In genomic region chr11:103806130-103806900, GRCh38 we compare ENCODE assay signal across 10 cellular contexts.
DNase-seq lines count a peak whose midpoint lies in the region; ATAC-seq and TF ChIP-seq lines count a peak whose summit lies in the region.
"Had no signal": no experiment of that assay in that cellular context is flagged by ENCODE, and none has a peak within 500 bp of the region (broad histone marks: within the 10 kb centered on the region; RNA-seq: fewer than 3 reads in every experiment).

No MANE protein-coding gene starts in this region.

- H3K4me3 ChIP-seq in RWPE2 (ENCODE audit: severe bottlenecking) = no peak overlapping the region
- H3K4me3 ChIP-seq in foreskin fibroblast (ENCODE audit: low read depth in 1 of 2, low read length in 2 of 2) = no peak overlapping the region
- no peak overlapping the region for H3K4me3 ChIP-seq in stomach
- no peak overlapping the region for H3K4me3 ChIP-seq in CD4-positive, alpha-beta memory T cell (ENCODE audit: low read length in 2 of 2)
- H3K4me3 ChIP-seq in naive thymus-derived CD4-positive, alpha-beta T cell (ENCODE audit: low read length) = no peak overlapping the region
- H3K4me3 ChIP-seq: SK-N-MC had no signal

- no peak for TF ChIP-seq CTCF in RWPE2 (IDR thresholded peaks at IDR 0.05; ENCODE audit: poor library complexity, severe bottlenecking)
- TF ChIP-seq CTCF in foreskin fibroblast (IDR thresholded peaks at IDR 0.05; ENCODE audit: low read depth, low read length) = no peak
- no peak for TF ChIP-seq CTCF in stomach (IDR thresholded peaks at IDR 0.05)

- TF ChIP-seq EP300 in stomach (IDR thresholded peaks at IDR 0.05) = no peak

- H3K36me3 ChIP-seq in RWPE2 (ENCODE audit: low read depth) = no peaks in the 10 kb centered on the region
- H3K36me3 ChIP-seq in stomach = no peaks in the 10 kb centered on the region
- H3K36me3 ChIP-seq in CD4-positive, alpha-beta memory T cell (ENCODE audit: insufficient read depth, low read length) = no peaks in the 10 kb centered on the region
- H3K36me3 ChIP-seq in naive thymus-derived CD4-positive, alpha-beta T cell (ENCODE audit: control insufficient read depth in 2 of 3, insufficient read depth in 3 of 3, low read length in 3 of 3) = no peaks in the 10 kb centered on the region

- H3K27me3 Mint-ChIP-seq in CD4-positive, alpha-beta memory T cell = peaks cover 0 to 2% of the 10 kb centered on the region in 2 donors
- peaks cover 0 to 5% (median 0%) of the 10 kb centered on the region in 5 donors for H3K27me3 Mint-ChIP-seq in naive thymus-derived CD4-positive, alpha-beta T cell

- POLR2A ChIA-PET in CD4-positive, alpha-beta memory T cell (lab: Charles Lee; ENCODE audit: partially characterized antibody) = no interaction called here
- POLR2A ChIA-PET in naive thymus-derived CD4-positive, alpha-beta T cell (lab: Charles Lee) = no interaction called here

- H3K4me3 Mint-ChIP-seq in CD4-positive, alpha-beta memory T cell = no peak overlapping the region
- H3K4me3 Mint-ChIP-seq in naive thymus-derived CD4-positive, alpha-beta T cell = no peak overlapping the region

- DNase-seq in RWPE2 (ENCODE audit: low spot score) (no peak), foreskin fibroblast (peak; percentile 70 to 85), stomach (no peak), ureter (ENCODE audit: low spot score) (no peak), NCI-H226 (no peak)
- DNase-seq in CD4-positive, alpha-beta memory T cell = no peak
- DNase-seq in naive thymus-derived CD4-positive, alpha-beta T cell = no peak
- DNase-seq: NCI-H2107 had no signal

- no peak overlapping the region for H3K27ac Mint-ChIP-seq in CD4-positive, alpha-beta memory T cell
- H3K27ac Mint-ChIP-seq in naive thymus-derived CD4-positive, alpha-beta T cell = no peak overlapping the region

- H3K9me3 ChIP-seq in RWPE2 (ENCODE audit: severe bottlenecking) (peaks cover 2% of the 10 kb centered on the region), stomach (no peaks in the 10 kb centered on the region)
- no peaks in the 10 kb centered on the region for H3K9me3 ChIP-seq in CD4-positive, alpha-beta memory T cell (ENCODE audit: control insufficient read depth in 1 of 2, low read length in 2 of 2)
- no peaks in the 10 kb centered on the region for H3K9me3 ChIP-seq in naive thymus-derived CD4-positive, alpha-beta T cell (ENCODE audit: control insufficient read depth in 2 of 3, low read length in 3 of 3)

- H3K27me3 ChIP-seq in RWPE2 (ENCODE audit: insufficient read depth, poor library complexity, severe bottlenecking) (no peaks in the 10 kb centered on the region), stomach (no peaks in the 10 kb centered on the region)
- no peaks in the 10 kb centered on the region for H3K27me3 ChIP-seq in CD4-positive, alpha-beta memory T cell (ENCODE audit: insufficient read depth, low read length)
- H3K27me3 ChIP-seq in naive thymus-derived CD4-positive, alpha-beta T cell (ENCODE audit: control insufficient read depth in 2 of 2, insufficient read depth in 2 of 2, low read length in 2 of 2) = no peaks in the 10 kb centered on the region

- no peak for TF ChIP-seq POLR2A in stomach (IDR thresholded peaks at IDR 0.05)

- no peak overlapping the region for H3K27ac ChIP-seq in RWPE2 (ENCODE audit: poor library complexity, severe bottlenecking)
- peak overlapping the region in 3 of 5 donors; percentile 7 to 21 (median 9) for H3K27ac ChIP-seq in stomach
- no peak overlapping the region for H3K27ac ChIP-seq in CD4-positive, alpha-beta memory T cell (ENCODE audit: low read depth, low read length)
- H3K27ac ChIP-seq in naive thymus-derived CD4-positive, alpha-beta T cell (ENCODE audit: low read depth, low read length) = no peak overlapping the region
- H3K27ac ChIP-seq: SK-N-MC had no signal

- intact Hi-C loops in stomach (cut with DNase I; ENCODE audit: low total_unique reads) = no loop called here
- intact Hi-C loops in CD4-positive, alpha-beta memory T cell (cut with micrococcal nuclease) = no loop called here
- intact Hi-C loops in naive thymus-derived CD4-positive, alpha-beta T cell (cut with micrococcal nuclease) = no loop called here

- no peaks in the 10 kb centered on the region for H3K4me1 Mint-ChIP-seq in CD4-positive, alpha-beta memory T cell
- no peaks in the 10 kb centered on the region for H3K4me1 Mint-ChIP-seq in naive thymus-derived CD4-positive, alpha-beta T cell

- H3K36me3 Mint-ChIP-seq in CD4-positive, alpha-beta memory T cell = no peaks in the 10 kb centered on the region
- no peaks in the 10 kb centered on the region for H3K36me3 Mint-ChIP-seq in naive thymus-derived CD4-positive, alpha-beta T cell

- H3K4me1 ChIP-seq in RWPE2 (ENCODE audit: insufficient read depth, poor library complexity, severe bottlenecking) (no peaks in the 10 kb centered on the region), stomach (peaks cover 4 to 19% (median 13%) of the 10 kb centered on the region in 4 donors)
- no peaks in the 10 kb centered on the region for H3K4me1 ChIP-seq in CD4-positive, alpha-beta memory T cell (ENCODE audit: insufficient read depth, low read length)
- H3K4me1 ChIP-seq in naive thymus-derived CD4-positive, alpha-beta T cell (ENCODE audit: control insufficient read depth in 2 of 2, insufficient read depth in 2 of 2, low read length in 2 of 2) = no peaks in the 10 kb centered on the region

- no peaks in the 10 kb centered on the region for H3K9me3 Mint-ChIP-seq in CD4-positive, alpha-beta memory T cell
- peaks cover 0 to 7% (median 0%) of the 10 kb centered on the region in 11 donors for H3K9me3 Mint-ChIP-seq in naive thymus-derived CD4-positive, alpha-beta T cell

- CTCF ChIA-PET in CD4-positive, alpha-beta memory T cell (lab: Charles Lee; ENCODE audit: partially characterized antibody) = no interaction called here
- CTCF ChIA-PET in naive thymus-derived CD4-positive, alpha-beta T cell (lab: Charles Lee) = no interaction called here

- WGBS in stomach, 5 donors = 20 to 36% (median 27%) methylated on average over 5 of the region's 5 CpGs

- ATAC-seq in GM19324 (IDR thresholded peaks at IDR 0.05; ENCODE audit: low FRiP score, unreplicated experiment) = peak; percentile 65
- ATAC-seq in RWPE2 (ENCODE audit: low read depth) = peak; percentile 51; the same call in 2 of the 3 replicates
- ATAC-seq in naive thymus-derived CD4-positive, alpha-beta T cell = no peak

Comparison
In these comparisons a context has a peak if more than half of its experiments do, and no peak if none do; other contexts are left out.
1. DNase-seq: peak in foreskin fibroblast (2 of 2); none in RWPE2 (single experiment), stomach (single experiment), ureter (single experiment), CD4-positive, alpha-beta memory T cell (0 of 5), NCI-H226 (single experiment) and naive thymus-derived CD4-positive, alpha-beta T cell (0 of 9).
2. H3K27ac ChIP-seq: peak in stomach (3 of 5); none in RWPE2 (single experiment), CD4-positive, alpha-beta memory T cell (single experiment) and naive thymus-derived CD4-positive, alpha-beta T cell (single experiment).